In genomic region chr2:234643407-234643806, GRCh38 we compare ENCODE assay signal across 16 cellular contexts.
"Had no signal": no experiment of that assay in that cellular context is flagged by ENCODE, and none has a peak within 500 bp of the region (broad histone marks: within the 10 kb centered on the region; RNA-seq: fewer than 3 reads in every experiment).

No MANE protein-coding gene starts in this region.

- H3K79me2 ChIP-seq: parathyroid adenoma had no signal

- H3K4me1 ChIP-seq: parathyroid adenoma, right atrium auricular region had no signal

- DNase-seq: activated CD4-positive, alpha-beta T cell treated with anti-CD3 and anti-CD28 coated beads, Interleukin-2, amount 50 U/mL, for 48 hours; activated CD4-positive, CD25-positive, alpha-beta regulatory T cell treated with anti-CD3 and anti-CD28 coated beads, Interleukin-2, amount 50 U/mL, for 72 hours; activated effector memory CD4-positive, alpha-beta T cell treated with anti-CD3 and anti-CD28 coated beads, Interleukin-2, amount 50 U/mL, for 16 hours; activated T-cell treated with anti-CD3 and anti-CD28 coated beads, Interleukin-2, amount 50 U/mL, for 4 hours; anterior cingulate cortex; dermis blood vessel endothelial cell; foreskin fibroblast; glutamatergic neuron; immature natural killer cell; left cardiac atrium; naive B cell; small intestine had no signal

- H3K36me3 Mint-ChIP-seq: immature natural killer cell had no signal

- H3K4me1 Mint-ChIP-seq: immature natural killer cell, naive B cell had no signal

- H3K36me3 ChIP-seq: right atrium auricular region had no signal

- H3K4me3 Mint-ChIP-seq: activated naive CD8-positive, alpha-beta T cell; activated T-cell treated with anti-CD3 and anti-CD28 coated beads, Interleukin-2, amount 50 U/mL, for 4 hours; immature natural killer cell; naive B cell had no signal

- ATAC-seq: activated T-cell treated with anti-CD3 and anti-CD28 coated beads, Interleukin-2, amount 50 U/mL, for 4 hours; left cardiac atrium had no signal

- H3K4me3 ChIP-seq: lung, right atrium auricular region had no signal

- H3K27ac Mint-ChIP-seq: activated naive CD8-positive, alpha-beta T cell; immature natural killer cell; naive B cell had no signal

- H3K27me3 ChIP-seq: right atrium auricular region had no signal

- H3K9ac ChIP-seq: parathyroid adenoma had no signal

- H2AFZ ChIP-seq: parathyroid adenoma had no signal

- H3K27ac ChIP-seq: parathyroid adenoma, right atrium auricular region had no signal
